10 cellular contexts compared by ENCODE assay signal in the genomic region with DNA sequence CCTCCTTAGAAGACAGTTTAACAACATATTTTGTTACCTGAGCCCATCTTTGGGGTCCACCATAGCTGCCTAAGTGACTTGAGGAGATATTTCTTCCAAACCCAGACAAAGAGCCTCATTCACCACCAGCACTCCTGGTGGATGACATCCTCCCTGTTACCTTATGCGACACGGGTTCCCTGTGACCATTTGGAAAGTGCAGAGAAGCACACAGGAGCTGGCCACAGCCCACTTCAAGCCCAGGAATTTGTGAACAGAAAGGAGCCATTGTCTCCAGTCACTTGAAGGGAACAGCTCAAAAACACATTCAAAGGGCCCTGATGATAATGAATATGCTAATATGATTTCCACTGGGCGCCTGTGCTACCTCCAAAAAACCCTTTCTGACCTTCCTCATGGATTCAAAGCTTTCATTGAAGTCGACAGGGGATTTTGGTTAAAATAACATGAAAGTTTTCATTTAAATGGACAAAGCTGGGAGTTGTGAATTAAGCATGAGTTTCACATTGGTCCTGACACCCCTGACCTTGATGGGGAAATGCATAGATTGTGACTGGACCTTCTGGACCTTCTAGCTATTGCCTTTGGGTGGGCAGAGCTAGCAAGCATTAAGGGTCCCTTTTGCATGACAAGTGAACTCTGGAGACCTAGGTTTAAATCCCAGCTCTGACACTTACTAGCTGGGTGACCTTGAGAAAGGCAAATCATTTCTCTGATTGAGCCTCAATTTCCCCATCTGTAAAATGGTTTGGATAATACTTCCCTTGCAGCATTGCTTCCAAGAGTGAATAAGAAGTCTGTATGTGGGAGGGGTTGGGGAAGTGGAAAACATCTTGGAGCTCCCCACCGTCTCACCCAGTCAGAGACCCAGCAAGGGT.
DNase-seq lines count a peak whose midpoint lies in the region; ATAC-seq and TF ChIP-seq lines count a peak whose summit lies in the region.
"Had no signal": no experiment of that assay in that cellular context is flagged by ENCODE, and none has a peak within 500 bp of the region (broad histone marks: within the 10 kb centered on the region; RNA-seq: fewer than 3 reads in every experiment).

No MANE protein-coding gene starts in this region.

- H3K27me3 Mint-ChIP-seq in memory B cell = no peaks in the 10 kb centered on the region

- H3K9me3 Mint-ChIP-seq in memory B cell = no peaks in the 10 kb centered on the region
- H3K9me3 Mint-ChIP-seq: activated CD4-positive, alpha-beta T cell treated with anti-CD3 and anti-CD28 coated beads, Interleukin-2, amount 10 ng/mL, durations not matched to agents 7 days and 5 days had no signal

- H3K27ac Mint-ChIP-seq in memory B cell = peak overlapping the region; percentile 67
- H3K27ac Mint-ChIP-seq: activated CD4-positive, alpha-beta T cell treated with anti-CD3 and anti-CD28 coated beads, Interleukin-2, amount 10 ng/mL, durations not matched to agents 7 days and 5 days had no signal

- no peak overlapping the region for H3K4me3 ChIP-seq in HUES64 (ENCODE audit: low read length)
- H3K4me3 ChIP-seq in coronary artery = no peak overlapping the region

- H3K27me3 ChIP-seq in HUES64 (ENCODE audit: insufficient read depth, low read length) = no peaks in the 10 kb centered on the region

- TF ChIP-seq CTCF in coronary artery (IDR thresholded peaks at IDR 0.05) = no peak

- no peaks in the 10 kb centered on the region for H3K9me3 ChIP-seq in HUES64 (ENCODE audit: insufficient read depth, low read depth, low read length)

- H3K4me1 Mint-ChIP-seq in memory B cell = peaks cover 29% of the 10 kb centered on the region

- H3K27ac ChIP-seq in HUES64 (ENCODE audit: low read depth, low read length) = peak overlapping the region; percentile 85
- H3K27ac ChIP-seq in coronary artery = peak overlapping the region; percentile 78 to 86

- no peak for DNase-seq in coronary artery (ENCODE audit: low spot score)
- no peak for DNase-seq in memory B cell (ENCODE audit: low spot score in 2 of 2)
- peak; percentile 62 for DNase-seq in superior temporal gyrus (ENCODE audit: extremely low spot score)
- DNase-seq in LoVo (ENCODE audit: low spot score) = no peak
- DNase-seq: activated CD4-positive, alpha-beta T cell treated with anti-CD3 and anti-CD28 coated beads, Interleukin-2, amount 10 ng/mL, durations not matched to agents 7 days and 5 days; occipital lobe had no signal

- ATAC-seq in memory B cell (ENCODE audit: low read depth) = no peak
- ATAC-seq in HG03520 (IDR thresholded peaks at IDR 0.05; ENCODE audit: unreplicated experiment) = no peak
- ATAC-seq in GM18873 (IDR thresholded peaks at IDR 0.05; ENCODE audit: low FRiP score, unreplicated experiment) = no peak
- ATAC-seq in HG02610 (IDR thresholded peaks at IDR 0.05; ENCODE audit: unreplicated experiment) = no peak

- peak overlapping the region; percentile 72 for H3K4me3 Mint-ChIP-seq in memory B cell
- H3K4me3 Mint-ChIP-seq: activated CD4-positive, alpha-beta T cell treated with anti-CD3 and anti-CD28 coated beads, Interleukin-2, amount 10 ng/mL, durations not matched to agents 7 days and 5 days had no signal

- H3K9ac ChIP-seq in HUES64 (ENCODE audit: low read depth, low read length) = no peak overlapping the region

- no peaks in the 10 kb centered on the region for H3K36me3 Mint-ChIP-seq in memory B cell

- peaks cover 29% of the 10 kb centered on the region for H3K4me1 ChIP-seq in HUES64 (ENCODE audit: insufficient read depth, low read length)

- WGBS in HUES64 = 11% methylated on average over 3 of the region's 5 CpGs

- H3K36me3 ChIP-seq in HUES64 (ENCODE audit: insufficient read depth, low read length) = no peaks in the 10 kb centered on the region
